25 cellular contexts compared by ENCODE assay signal in genomic region chr10:26870766-26871165, GRCh38. TPM values are rescaled to one million over a fixed set of nuclear protein-coding genes. Genes with fewer than 3 reads are reported as not detected.
A peak's percentile ranks its signal among the peaks of the same experiment; 100 is the strongest.
DNase-seq lines count a peak whose midpoint lies in the region; ATAC-seq, FAIRE-seq and TF ChIP-seq lines count a peak whose summit lies in the region.
"Had no signal": no experiment of that assay in that cellular context is flagged by ENCODE, and none has a peak within 500 bp of the region (broad histone marks: within the 10 kb centered on the region; RNA-seq: fewer than 3 reads in every experiment).

No MANE protein-coding gene starts in this region.

- H2BK5ac ChIP-seq in neuronal stem cell (ENCODE audit: low read length): no peak overlapping the region

- H3K14ac ChIP-seq in neuronal stem cell (ENCODE audit: low read length): no peak overlapping the region

- POLR2A ChIA-PET in HepG2 (lab: Yijun Ruan, JAX): interaction anchor here (1.2 kb wide), 1 partner anchor 145 kb away, joined by 3 read pairs; no protein-coding TSS in a partner anchor

- H4K91ac ChIP-seq in neuronal stem cell (ENCODE audit: low read depth, low read length, poor library complexity): no peak overlapping the region

- CTCF ChIA-PET in HepG2 (lab: Yijun Ruan, JAX; ENCODE audit: low intra/inter-chr PET ratio, low total read pairs): no interaction called here

- H2AFZ ChIP-seq in HepG2 (ENCODE audit: low read length) (no peak overlapping the region), neuronal stem cell (ENCODE audit: low read length) (peak overlapping the region; percentile 57)
- H2AFZ ChIP-seq: GM23248 had no signal

- FAIRE-seq in HepG2 (lab: Jason Lieb, UNC): no peak
- FAIRE-seq: A549, D721Med, GM12878, GM19239 had no signal

- H2BK15ac ChIP-seq in neuronal stem cell (ENCODE audit: low read length): no peak overlapping the region

- 19% methylated on average over 1 of the region's 1 CpG for WGBS in HepG2 (ENCODE audit: low lambda C conversion rate)
- WGBS in right lobe of liver (ENCODE audit: insufficient coverage, low coverage, low lambda C conversion rate, missing lambda C conversion rate): 56% methylated on average over 1 of the region's 1 CpG
- WGBS in neuronal stem cell (ENCODE audit: extremely low coverage in 2 of 2, insufficient read length in 2 of 2, insufficient replicate concordance in 1 of 2), 2 donors: no CpG with 5 or more reads among the region's 1 CpG

- no peak for TF ChIP-seq EP300 in HepG2 (IDR thresholded peaks at IDR 0.05; ENCODE audit: low read depth in 2 of 2, low read length in 2 of 2)
- TF ChIP-seq EP300 in HepG2 (CRISPR knock-in tag; IDR thresholded peaks at IDR 0.05; ENCODE audit: borderline replicate concordance): no peak

- no peak for TF ChIP-seq RAD21 in HepG2 (CRISPR knock-in tag; IDR thresholded peaks at IDR 0.05)

- no peak overlapping the region for H3K4ac ChIP-seq in neuronal stem cell (ENCODE audit: low read length)

- H2BK12ac ChIP-seq in neuronal stem cell (ENCODE audit: low read length): no peak overlapping the region

- in situ Hi-C loops in HepG2 (cut with HindIII; ENCODE audit: extremely low pct_ligation_motif_present, low pct_unique_long_range_greater_than_20kb): loop anchor here (10.0 kb wide), 1 partner anchor 536 kb away; no protein-coding TSS in a partner anchor

- H3K9me3 ChIP-seq in HepG2 (ENCODE audit: low read length) (no peaks in the 10 kb centered on the region), right lobe of liver (no peaks in the 10 kb centered on the region), neuronal stem cell (replicated peaks in 1 of 2; ENCODE audit: control insufficient read depth in 2 of 2, insufficient read depth in 1 of 2, low read depth in 1 of 2, low read length in 2 of 2) (no peaks in the 10 kb centered on the region), left ventricle myocardium inferior (replicated peaks) (no peaks in the 10 kb centered on the region)
- H3K9me3 ChIP-seq: A549; BE2C; BLaER1 treated with 17β-estradiol and CSF1 and Interleukin-3, amounts not matched to agents 10 nM and 100 nM had no signal

- no TSS peak for BruUV-seq in HepG2 (replicated peaks; lab: Mats Ljungman, UMichigan)

- ATAC-seq in HepG2: peak; percentile 37; the same call in 1 of the 3 replicates
- no peak for ATAC-seq in right lobe of liver
- no peak for ATAC-seq in foreskin keratinocyte
- ATAC-seq: A549, GM12878, HCT116 had no signal

- H2BK120ac ChIP-seq in neuronal stem cell (ENCODE audit: low read depth, low read length): no peak overlapping the region

- no peak overlapping the region for H2AK5ac ChIP-seq in neuronal stem cell (ENCODE audit: low read depth, low read length)

- H4K8ac ChIP-seq in neuronal stem cell (ENCODE audit: low read depth, low read length): no peak overlapping the region

- peaks cover 16% of the 10 kb centered on the region for H3K4me1 ChIP-seq in HepG2 (ENCODE audit: insufficient read depth, low read length)
- H3K4me1 ChIP-seq in right lobe of liver: no peaks in the 10 kb centered on the region
- H3K4me1 ChIP-seq in foreskin keratinocyte: peaks cover 8% of the 10 kb centered on the region
- H3K4me1 ChIP-seq in neuronal stem cell (ENCODE audit: control insufficient read depth in 2 of 2, insufficient read depth in 1 of 2, low read depth in 1 of 2, low read length in 2 of 2): peaks cover 0 to 2% of the 10 kb centered on the region in 2 donors
- H3K4me1 ChIP-seq in left ventricle myocardium inferior: no peaks in the 10 kb centered on the region
- H3K4me1 ChIP-seq: A549, BE2C had no signal

- H3K27ac ChIP-seq in HepG2 (ENCODE audit: extremely low read length, insufficient read depth, low read length): no peak overlapping the region
- H3K27ac ChIP-seq in right lobe of liver: no peak overlapping the region
- H3K27ac ChIP-seq in foreskin keratinocyte: peak overlapping the region; percentile 25
- H3K27ac ChIP-seq in neuronal stem cell (replicated peaks; ENCODE audit: low read length): no peak overlapping the region
- H3K27ac ChIP-seq in left ventricle myocardium inferior (replicated peaks): no peak overlapping the region
- H3K27ac ChIP-seq: A549, GM23248 had no signal

- no peak for TF ChIP-seq POLR2A in HepG2 (IDR thresholded peaks at IDR 0.05; ENCODE audit: insufficient read depth in 1 of 2, low read depth in 2 of 2, low read length in 2 of 2)
- no peak for TF ChIP-seq POLR2A in right lobe of liver (IDR thresholded peaks at IDR 0.05)

- H3K79me2 ChIP-seq in HepG2 (ENCODE audit: insufficient read depth, low read length): no peaks in the 10 kb centered on the region

- H3K36me3 ChIP-seq in HepG2 (replicated peaks in 1 of 2; ENCODE audit: control insufficient read depth in 1 of 2, insufficient read depth in 2 of 2, low read length in 2 of 2) (no peaks in the 10 kb centered on the region), right lobe of liver (no peaks in the 10 kb centered on the region), neuronal stem cell (replicated peaks in 1 of 2; ENCODE audit: control insufficient read depth in 2 of 2, insufficient read depth in 2 of 2, low read length in 2 of 2) (no peaks in the 10 kb centered on the region), left ventricle myocardium inferior (no peaks in the 10 kb centered on the region)
- H3K36me3 ChIP-seq: BE2C; BLaER1 treated with 17β-estradiol and CSF1 and Interleukin-3, amounts not matched to agents 10 nM and 100 nM had no signal

- no peaks in the 10 kb centered on the region for H4K20me1 ChIP-seq in HepG2 (ENCODE audit: insufficient read depth, low read length)
- H4K20me1 ChIP-seq: BLaER1 treated with 17β-estradiol and CSF1 and Interleukin-3, amounts not matched to agents 10 nM and 100 nM had no signal

- no peak overlapping the region for H3K23ac ChIP-seq in neuronal stem cell (ENCODE audit: low read depth, low read length, poor library complexity)

- intact Hi-C loops in HepG2 (cut with micrococcal nuclease; ENCODE audit: unreplicated experiment): no loop called here
- intact Hi-C loops in right lobe of liver (cut with DNase I): no loop called here
- intact Hi-C loops in left ventricle myocardium inferior (cut with micrococcal nuclease): no loop called here

- no peak overlapping the region for H3K4me3 ChIP-seq in HepG2 (replicated peaks in 1 of 3; ENCODE audit: insufficient read depth in 1 of 3, low read depth in 2 of 3, low read length in 3 of 3)
- no peak overlapping the region for H3K4me3 ChIP-seq in right lobe of liver
- no peak overlapping the region for H3K4me3 ChIP-seq in neuronal stem cell (ENCODE audit: low read length in 2 of 2)
- no peak overlapping the region for H3K4me3 ChIP-seq in left ventricle myocardium inferior
- H3K4me3 ChIP-seq: A549; BLaER1 treated with 17β-estradiol and CSF1 and Interleukin-3, amounts not matched to agents 10 nM and 100 nM; GM12878; GM23248 had no signal

- H3K27me3 ChIP-seq in HepG2 (ENCODE audit: control insufficient read depth in 1 of 2, insufficient read depth in 2 of 2, low read length in 2 of 2) (peaks cover 0 to 3% of the 10 kb centered on the region in 2 experiments; a peak in 1 of 5 replicates), right lobe of liver (no peaks in the 10 kb centered on the region), foreskin keratinocyte (no peaks in the 10 kb centered on the region), neuronal stem cell (ENCODE audit: control insufficient read depth in 3 of 3, insufficient read depth in 3 of 3, low read depth in 1 of 3, low read length in 3 of 3) (no peaks in the 10 kb centered on the region), left ventricle myocardium inferior (ENCODE audit: low read depth) (peaks cover 17% of the 10 kb centered on the region)
- H3K27me3 ChIP-seq: BLaER1 treated with 17β-estradiol and CSF1 and Interleukin-3, amounts not matched to agents 10 nM and 100 nM had no signal

- no peak for TF ChIP-seq CTCF in HepG2 (CRISPR knock-in tag; IDR thresholded peaks at IDR 0.05)
- TF ChIP-seq CTCF in right lobe of liver (IDR thresholded peaks at IDR 0.05): no peak
- no peak for TF ChIP-seq CTCF in foreskin keratinocyte (conservative IDR thresholded peaks at IDR 0.05)
- no peak for TF ChIP-seq CTCF in left ventricle myocardium inferior (IDR thresholded peaks at IDR 0.05; ENCODE audit: borderline replicate concordance)

- DNase-seq in HepG2 (ENCODE audit: low spot score) (no peak), right lobe of liver (no peak), foreskin keratinocyte (no peak), neuronal stem cell (ENCODE audit: low spot score) (no peak), left ventricle myocardium inferior (no peak)
- no peak for DNase-seq in stimulated activated CD4-positive, alpha-beta T cell treated with anti-CD3 and anti-CD28 coated beads, Interleukin-12 subunit alpha, Interleukin-12 subunit beta, amount 100 ng/mL, for 4 hours
- DNase-seq in activated CD4-positive, alpha-beta T cell treated with anti-CD3 and anti-CD28 coated beads, Interleukin-2, amount 50 U/mL, for 48 hours: no peak
- DNase-seq: 8988T; ACHN; AML-193; BE2C; CD4-positive, alpha-beta T cell; CD8-positive, alpha-beta memory T cell; DMS 273 treated with DMSO at 0.1 percent for 48 hours; DMS79; EL; GDM1; GM23248; H9 had no signal

- no peak overlapping the region for H3K18ac ChIP-seq in neuronal stem cell (ENCODE audit: low read length)

- H3K4me2 ChIP-seq in HepG2 (ENCODE audit: low read depth, low read length): 0 out of 2 replicates have a peak overlapping the region, but pooled peaks have one; percentile 2
- no peak overlapping the region for H3K4me2 ChIP-seq in neuronal stem cell (ENCODE audit: insufficient read depth, low read length, poor library complexity, severe bottlenecking)
- H3K4me2 ChIP-seq: A549 had no signal

- H3K79me1 ChIP-seq in neuronal stem cell (ENCODE audit: low read depth, low read length): no peaks in the 10 kb centered on the region

- H3K9ac ChIP-seq in HepG2 (ENCODE audit: insufficient read depth, low read depth, low read length) (no peak overlapping the region), neuronal stem cell (ENCODE audit: low read depth, low read length, poor library complexity) (no peak overlapping the region)
- H3K9ac ChIP-seq: BLaER1 treated with 17β-estradiol and CSF1 and Interleukin-3, amounts not matched to agents 10 nM and 100 nM; GM23248 had no signal

RNA-seq across cellular contexts. Expression of gene ABI1, which starts 10.0 kb away (rescaled TPM):
- total RNA-seq in HepG2 (2016; rRNA removed; fragmentation: Illumina TruSeq; extraction: Trizol) (22.9 and 29.3 TPM in 2 replicates), right lobe of liver (10 to 100 TPM; 13.4 to 25.3 (median 17.4) TPM), foreskin keratinocyte (44.3 and 51.9 TPM in 2 replicates), left ventricle myocardium inferior (29.2 TPM)
- total RNA-seq in HepG2 (2016; cell fraction: cytosol; rRNA removed; fragmentation: Illumina TruSeq; extraction: Trizol; ENCODE audit: low read depth): 3.5 and 4.0 TPM in 2 replicates
- 23.9 and 24.7 TPM in 2 replicates for total RNA-seq in HepG2 (2016; cell fraction: insoluble cytoplasmic fraction; rRNA removed; fragmentation: Illumina TruSeq; extraction: Trizol)
- 9.3 and 10.0 TPM in 2 replicates for total RNA-seq in HepG2 (2016; cell fraction: membrane; rRNA removed; fragmentation: Illumina TruSeq; extraction: Trizol)
- total RNA-seq in HepG2 (2016; cell fraction: nucleus; rRNA removed; fragmentation: Illumina TruSeq; extraction: Trizol): 18.3 and 20.7 TPM in 2 replicates
- polyA plus RNA-seq in HepG2 (2011; rRNA removed) (16.4 and 20.9 TPM in 2 replicates), foreskin keratinocyte (22.7 and 24.8 TPM in 2 replicates)
- 13.4 and 17.1 TPM in 2 replicates for polyA plus RNA-seq in HepG2 (2011; cell fraction: cytosol; rRNA removed)
- 11.7 and 12.2 TPM in 2 replicates for polyA plus RNA-seq in HepG2 (2011; cell fraction: nucleus; rRNA removed)
- polyA plus RNA-seq in HepG2 (2012): 12.8 and 18.5 TPM in 2 replicates
- polyA plus RNA-seq in HepG2 (2016; cell fraction: cytosol; fragmentation: Illumina TruSeq; extraction: Trizol; ENCODE audit: low read depth): 1.3 TPM in 2 replicates
- 28.5 and 28.8 TPM in 2 replicates for polyA plus RNA-seq in HepG2 (2016; cell fraction: insoluble cytoplasmic fraction; fragmentation: Illumina TruSeq; extraction: Trizol; ENCODE audit: low read depth)
- polyA plus RNA-seq in HepG2 (2016; cell fraction: membrane; fragmentation: Illumina TruSeq; extraction: Trizol; ENCODE audit: low read depth): 4.5 and 5.5 TPM in 2 replicates
- polyA plus RNA-seq in HepG2 (2016; cell fraction: nucleus; fragmentation: Illumina TruSeq; extraction: Trizol; ENCODE audit: insufficient read depth, low read depth): 18.6 and 19.8 TPM in 2 replicates
- 13.8 and 16.1 TPM in 2 replicates for polyA minus RNA-seq in HepG2 (2011; rRNA and poly(A)+ RNA removed; ENCODE audit: low replicate concordance)
- 11.3 and 13.0 TPM in 2 replicates for polyA minus RNA-seq in HepG2 (2011; cell fraction: cytosol; rRNA and poly(A)+ RNA removed)
- polyA minus RNA-seq in HepG2 (2011; cell fraction: nucleus; rRNA and poly(A)+ RNA removed): 37.5 and 44.6 TPM in 2 replicates
- 26.7 TPM for polyA plus RNA-seq in neuronal stem cell (2013, experiment 1 of 2)
- 26.6 TPM for polyA plus RNA-seq in neuronal stem cell (2013, experiment 2 of 2)
